10 cellular contexts compared by ENCODE assay signal in genomic region chr12:54383041-54383609, GRCh38. TPM values are rescaled to one million over a fixed set of nuclear protein-coding genes. Genes with fewer than 3 reads are reported as not detected.
DNase-seq lines count a peak whose midpoint lies in the region; ATAC-seq and TF ChIP-seq lines count a peak whose summit lies in the region.
"Had no signal": no experiment of that assay in that cellular context is flagged by ENCODE, and none has a peak within 500 bp of the region (broad histone marks: within the 10 kb centered on the region; RNA-seq: fewer than 3 reads in every experiment).

No MANE protein-coding gene starts in this region.

- no peaks in the 10 kb centered on the region for H3K36me3 ChIP-seq in urinary bladder (ENCODE audit: insufficient read depth)
- H3K36me3 ChIP-seq in esophagus muscularis mucosa = no peaks in the 10 kb centered on the region
- H3K36me3 ChIP-seq: right lobe of liver had no signal

- CTCF ChIA-PET in Calu3 (lab: Charles Lee) = interaction anchor here (0.7 to 1.0 kb wide), 2 partner anchors 9 to 121 kb away, joined by 3 read pairs; no protein-coding TSS in a partner anchor

- no peak for TF ChIP-seq POLR2A in esophagus muscularis mucosa (IDR thresholded peaks at IDR 0.05; ENCODE audit: low read depth)

- TF ChIP-seq EP300 in esophagus muscularis mucosa (IDR thresholded peaks at IDR 0.05) = no peak

- BruUV-seq in Calu3 (replicated peaks; lab: Mats Ljungman, UMichigan) = no TSS peak

- H3K36me3 Mint-ChIP-seq in natural killer cell treated with Interleukin-12 subunit alpha and Interleukin-12 subunit beta and Interleukin-15 and Interleukin-18, amount 100 ng/mL, for 72 hours = no peaks in the 10 kb centered on the region
- H3K36me3 Mint-ChIP-seq in natural killer cell (no peaks in the 10 kb centered on the region), Calu3 (ENCODE audit: insufficient read depth, unreplicated experiment) (peaks cover 11% of the 10 kb centered on the region), glutamatergic neuron (ENCODE audit: unreplicated experiment) (peaks cover 4% of the 10 kb centered on the region)

- no peaks in the 10 kb centered on the region for H3K27me3 Mint-ChIP-seq in natural killer cell treated with Interleukin-12 subunit alpha and Interleukin-12 subunit beta and Interleukin-15 and Interleukin-18, amount 100 ng/mL, for 72 hours
- H3K27me3 Mint-ChIP-seq in natural killer cell (ENCODE audit: low read depth in 2 of 2) = no peaks in the 10 kb centered on the region
- no peaks in the 10 kb centered on the region for H3K27me3 Mint-ChIP-seq in Calu3 (ENCODE audit: unreplicated experiment)
- peaks cover 10% of the 10 kb centered on the region for H3K27me3 Mint-ChIP-seq in glutamatergic neuron (ENCODE audit: unreplicated experiment)

- TF ChIP-seq CTCF in natural killer cell (IDR thresholded peaks at IDR 0.05) = no peak
- no peak for TF ChIP-seq CTCF in Calu3 (IDR thresholded peaks at IDR 0.05; ENCODE audit: unreplicated experiment)
- no peak for TF ChIP-seq CTCF in glutamatergic neuron (IDR thresholded peaks at IDR 0.05; ENCODE audit: partially characterized antibody, unreplicated experiment)
- no peak for TF ChIP-seq CTCF in esophagus muscularis mucosa (IDR thresholded peaks at IDR 0.05)

- 85% methylated on average over 3 of the region's 3 CpGs for WGBS in urinary bladder
- 78% methylated on average over 3 of the region's 3 CpGs for WGBS in esophagus muscularis mucosa

- peaks cover 9 to 14% of the 10 kb centered on the region in 2 donors for H3K4me1 Mint-ChIP-seq in natural killer cell treated with Interleukin-12 subunit alpha and Interleukin-12 subunit beta and Interleukin-15 and Interleukin-18, amount 100 ng/mL, for 72 hours (ENCODE audit: low read depth in 2 of 2)
- H3K4me1 Mint-ChIP-seq in natural killer cell (peaks cover 0 to 7% of the 10 kb centered on the region in 2 donors), Calu3 (ENCODE audit: low read depth, unreplicated experiment) (peaks cover 34% of the 10 kb centered on the region), glutamatergic neuron (ENCODE audit: low read depth, unreplicated experiment) (peaks cover 35% of the 10 kb centered on the region)

- H3K4me1 ChIP-seq in urinary bladder (ENCODE audit: insufficient read depth) (peaks cover 3% of the 10 kb centered on the region), esophagus muscularis mucosa (peaks cover 17 to 34% (median 25%) of the 10 kb centered on the region in 4 donors)

- H3K9me3 Mint-ChIP-seq in natural killer cell treated with Interleukin-12 subunit alpha and Interleukin-12 subunit beta and Interleukin-15 and Interleukin-18, amount 100 ng/mL, for 72 hours = no peaks in the 10 kb centered on the region
- H3K9me3 Mint-ChIP-seq in natural killer cell = no peaks in the 10 kb centered on the region
- no peaks in the 10 kb centered on the region for H3K9me3 Mint-ChIP-seq in Calu3 (ENCODE audit: low read depth, unreplicated experiment)
- peaks cover 8% of the 10 kb centered on the region for H3K9me3 Mint-ChIP-seq in glutamatergic neuron (ENCODE audit: unreplicated experiment)

- H3K27ac ChIP-seq in urinary bladder (ENCODE audit: low read depth) (peak overlapping the region; percentile 49), esophagus muscularis mucosa (replicated peaks in 1 of 4) (no peak overlapping the region)
- H3K27ac ChIP-seq: SK-N-MC had no signal

- H3K4me3 Mint-ChIP-seq in natural killer cell treated with Interleukin-12 subunit alpha and Interleukin-12 subunit beta and Interleukin-15 and Interleukin-18, amount 100 ng/mL, for 72 hours = no peak overlapping the region
- no peak overlapping the region for H3K4me3 Mint-ChIP-seq in natural killer cell
- H3K4me3 Mint-ChIP-seq in Calu3 (ENCODE audit: low read depth, unreplicated experiment) = no peak overlapping the region
- no peak overlapping the region for H3K4me3 Mint-ChIP-seq in glutamatergic neuron (ENCODE audit: unreplicated experiment)

- no peaks in the 10 kb centered on the region for H3K27me3 ChIP-seq in esophagus muscularis mucosa
- H3K27me3 ChIP-seq: right lobe of liver had no signal

- H3K27ac Mint-ChIP-seq in natural killer cell treated with Interleukin-12 subunit alpha and Interleukin-12 subunit beta and Interleukin-15 and Interleukin-18, amount 100 ng/mL, for 72 hours = no peak overlapping the region
- peak overlapping the region in 1 of 2 donors; percentile 21 for H3K27ac Mint-ChIP-seq in natural killer cell
- no peak overlapping the region for H3K27ac Mint-ChIP-seq in Calu3 (ENCODE audit: unreplicated experiment)
- no peak overlapping the region for H3K27ac Mint-ChIP-seq in glutamatergic neuron (ENCODE audit: unreplicated experiment)

- DNase-seq in natural killer cell treated with Interleukin-12 subunit alpha and Interleukin-12 subunit beta and Interleukin-15 and Interleukin-18, amount 100 ng/mL, for 72 hours (ENCODE audit: low spot score) = no peak
- DNase-seq in natural killer cell = no peak
- DNase-seq in T1000 (lab: John Stamatoyannopoulos, UW) = peak; percentile 100
- peak; percentile 58 for DNase-seq in foreskin melanocyte
- no peak for DNase-seq in Calu3
- no peak for DNase-seq in glutamatergic neuron
- no peak for DNase-seq in esophagus muscularis mucosa (ENCODE audit: extremely low spot score)
- DNase-seq: right lobe of liver had no signal

- peak; percentile 30 to 78 for ATAC-seq in natural killer cell treated with Interleukin-12 subunit alpha and Interleukin-12 subunit beta and Interleukin-15 and Interleukin-18, amount 100 ng/mL, for 72 hours
- ATAC-seq in natural killer cell = no peak

- H3K4me3 ChIP-seq in urinary bladder (ENCODE audit: low read depth, low read length) = no peak overlapping the region
- H3K4me3 ChIP-seq in esophagus muscularis mucosa = no peak overlapping the region
- H3K4me3 ChIP-seq: right lobe of liver, SK-N-MC had no signal

- intact Hi-C loops in natural killer cell (cut with micrococcal nuclease) (no loop called here), Calu3 (cut with micrococcal nuclease; ENCODE audit: unreplicated experiment) (no loop called here), esophagus muscularis mucosa (cut with DNase I) (no loop called here)

- H3K9me3 ChIP-seq in esophagus muscularis mucosa = no peaks in the 10 kb centered on the region
- H3K9me3 ChIP-seq: right lobe of liver had no signal

RNA-seq across cellular contexts. Expression of gene ZNF385A, which starts 1.4 kb away (rescaled TPM):
- 1 to 10 TPM; 1.1 to 1.5 TPM for total RNA-seq in natural killer cell treated with Interleukin-12 subunit alpha and Interleukin-12 subunit beta and Interleukin-15 and Interleukin-18, amount 100 ng/mL, for 72 hours
- total RNA-seq in natural killer cell (1 to 10 TPM; 5.4 to 9.8 (median 8.9) TPM), urinary bladder (5.0 TPM), Calu3 (2022) (9.1 and 9.5 TPM in 2 replicates), glutamatergic neuron (ENCODE audit: unreplicated experiment) (26.6 TPM), esophagus muscularis mucosa (10 to 100 TPM; 15.7 to 32.6 (median 19.4) TPM)
- polyA plus RNA-seq in urinary bladder = 26.3 TPM

RNA-seq across cellular contexts. Expression of gene GPR84, which starts 18.8 kb away (rescaled TPM):
- 10 to 100 TPM; 23.5 to 91.5 TPM for total RNA-seq in natural killer cell treated with Interleukin-12 subunit alpha and Interleukin-12 subunit beta and Interleukin-15 and Interleukin-18, amount 100 ng/mL, for 72 hours
- 1 to 10 TPM in 1 of 3 donors, under 1 TPM in 2; 0.45 to 4.9 (median 0.59) TPM for total RNA-seq in natural killer cell
- total RNA-seq in urinary bladder = 0.26 TPM
- polyA plus RNA-seq in urinary bladder = 0.96 TPM
- not detected in 2 replicates for total RNA-seq in Calu3 (2022)
- total RNA-seq in glutamatergic neuron (ENCODE audit: unreplicated experiment) = not detected
- under 1 TPM in 1 of 4 donors, not detected in 3; 0.66 TPM for total RNA-seq in esophagus muscularis mucosa

RNA-seq across cellular contexts. Expression of gene ITGA5, which starts 35.9 kb away (rescaled TPM):
- total RNA-seq in natural killer cell treated with Interleukin-12 subunit alpha and Interleukin-12 subunit beta and Interleukin-15 and Interleukin-18, amount 100 ng/mL, for 72 hours = 10 to 100 TPM; 31.8 to 32.1 TPM
- total RNA-seq in natural killer cell (100 to 1,000 TPM; 177 to 232 (median 207) TPM), urinary bladder (139 TPM), Calu3 (2022) (8.0 and 9.5 TPM in 2 replicates), glutamatergic neuron (ENCODE audit: unreplicated experiment) (1.8 TPM), esophagus muscularis mucosa (100 to 1,000 TPM; 264 to 785 (median 602) TPM)
- 702 TPM for polyA plus RNA-seq in urinary bladder

RNA-seq across cellular contexts. Expression of gene COPZ1, which starts 58.2 kb away (rescaled TPM):
- 100 to 1,000 TPM; 111 to 158 TPM for total RNA-seq in natural killer cell treated with Interleukin-12 subunit alpha and Interleukin-12 subunit beta and Interleukin-15 and Interleukin-18, amount 100 ng/mL, for 72 hours
- total RNA-seq in natural killer cell (10 to 100 TPM; 66.3 to 83.6 (median 79.7) TPM), urinary bladder (113 TPM), Calu3 (2022) (173 and 190 TPM in 2 replicates), glutamatergic neuron (ENCODE audit: unreplicated experiment) (88.6 TPM), esophagus muscularis mucosa (10 to 100 TPM; 41.1 to 61.9 (median 48.5) TPM)
- 86.3 TPM for polyA plus RNA-seq in urinary bladder

Comparison
In these comparisons a context has a peak if more than half of its experiments do, and no peak if none do; other contexts are left out.
1. ATAC-seq: peak in natural killer cell treated with Interleukin-12 subunit alpha and Interleukin-12 subunit beta and Interleukin-15 and Interleukin-18, amount 100 ng/mL, for 72 hours (2 of 2); none in natural killer cell (0 of 3).
2. RNA of gene GPR84, which starts 18.8 kb away (total RNA-seq): 23.5 to 91.5 TPM in natural killer cell treated with Interleukin-12 subunit alpha and Interleukin-12 subunit beta and Interleukin-15 and Interleukin-18, amount 100 ng/mL, for 72 hours; 0.45 to 4.9 TPM in natural killer cell, 0.26 TPM in urinary bladder (single experiment), not detected in Calu3, not detected in glutamatergic neuron (single experiment) and 0.66 TPM in esophagus muscularis mucosa; every median in the first group is over 4 times any median in the second.
3. DNase-seq: peak in T1000 (single experiment) and foreskin melanocyte (single experiment); none in natural killer cell treated with Interleukin-12 subunit alpha and Interleukin-12 subunit beta and Interleukin-15 and Interleukin-18, amount 100 ng/mL, for 72 hours (single experiment), natural killer cell (single experiment), Calu3 (single experiment), glutamatergic neuron (single experiment) and esophagus muscularis mucosa (single experiment).